Comparison of ENCODE assay signal across 1 cellular context in genomic region chr15:30991301-30992072, GRCh38.
TF ChIP-seq lines count a peak whose summit lies in the region.

Gene MTMR10, minus strand, starts transcription at chr15:30991628. Its CDS starts 122 bp downstream, at chr15:30991506.

TF ChIP-seq in PFSK-1, 5 proteins besides CTCF, POLR2A, EP300 and RAD21 (continued from another document):
- TF ChIP-seq REST (IDR thresholded peaks at IDR 0.05; ENCODE audit: insufficient read depth in 1 of 2, low read depth in 2 of 2, low read length in 2 of 2), result 0 out of 4 replicates have a peak, but pooled peaks of 1 of the 2 experiments have one; percentile 28
